Comparison of ENCODE assay signal across 15 cellular contexts in genomic region chr3:126431103-126431534, GRCh38. TPM values are rescaled to one million over a fixed set of nuclear protein-coding genes. Genes with fewer than 3 reads are reported as not detected.
DNase-seq lines count a peak whose midpoint lies in the region; ATAC-seq and TF ChIP-seq lines count a peak whose summit lies in the region.
"Had no signal": no experiment of that assay in that cellular context is flagged by ENCODE, and none has a peak within 500 bp of the region (broad histone marks: within the 10 kb centered on the region; RNA-seq: fewer than 3 reads in every experiment).

No MANE protein-coding gene starts in this region.

- H3K4me3 ChIP-seq in spleen: no peak overlapping the region
- H3K4me3 ChIP-seq: adrenal gland, colonic mucosa had no signal

- DNase-seq in activated CD4-positive, alpha-beta T cell treated with anti-CD3 and anti-CD28 coated beads for 36 hours: peak; percentile 12
- DNase-seq in activated CD4-positive, alpha-beta T cell treated with anti-CD3 and anti-CD28 coated beads, Interleukin-2, amount 50 U/mL, for 48 hours: no peak
- DNase-seq in spleen: peak; percentile 38
- no peak for DNase-seq in T-helper 9 cell
- DNase-seq in OCI-M1 (lab: John Stamatoyannopoulos, UW): no peak
- no peak for DNase-seq in SHP77 (lab: John Stamatoyannopoulos, UW)
- DNase-seq: Caco-2, colonic mucosa had no signal

- POLR2A ChIA-PET in activated CD4-positive, alpha-beta T cell treated with anti-CD3 and anti-CD28 coated beads for 36 hours (lab: Charles Lee): no interaction called here

- no peaks in the 10 kb centered on the region for H3K27me3 Mint-ChIP-seq in activated CD4-positive, alpha-beta T cell treated with anti-CD3 and anti-CD28 coated beads for 36 hours

- ATAC-seq in activated CD4-positive, alpha-beta T cell treated with anti-CD3 and anti-CD28 coated beads for 36 hours: peak; percentile 88
- ATAC-seq in GM21423 (IDR thresholded peaks at IDR 0.05; ENCODE audit: unreplicated experiment) (peak; percentile 63), HG03066 (IDR thresholded peaks at IDR 0.05; ENCODE audit: low read depth, unreplicated experiment) (peak; percentile 56)
- ATAC-seq: Panc1 had no signal

- whole genome bisulfite sequencing in spleen, 5 donors: 63 to 92% (median 81%) methylated on average over 1 of the region's 1 CpG

- intact Hi-C loops in activated CD4-positive, alpha-beta T cell treated with anti-CD3 and anti-CD28 coated beads for 36 hours (cut with DNase I, micrococcal nuclease): no loop called here
- intact Hi-C loops in spleen (cut with DNase I; ENCODE audit: low total_unique reads): no loop called here

- CTCF ChIA-PET in activated CD4-positive, alpha-beta T cell treated with anti-CD3 and anti-CD28 coated beads for 36 hours (lab: Charles Lee): interaction anchor here (0.8 kb wide), 1 partner anchor 16 kb away, joined by 5 read pairs; no protein-coding TSS in a partner anchor

- peaks cover 11% of the 10 kb centered on the region for H3K36me3 Mint-ChIP-seq in activated CD4-positive, alpha-beta T cell treated with anti-CD3 and anti-CD28 coated beads for 36 hours (ENCODE audit: low read depth)

- TF ChIP-seq POLR2A in spleen (IDR thresholded peaks at IDR 0.05): no peak

- peaks cover 0 to 45% (median 19%) of the 10 kb centered on the region in 6 donors for H3K36me3 ChIP-seq in spleen
- H3K36me3 ChIP-seq: colonic mucosa had no signal

- no peak overlapping the region for H3K27ac ChIP-seq in spleen
- H3K27ac ChIP-seq: 22Rv1, adrenal gland, colonic mucosa had no signal

- H3K27me3 ChIP-seq in spleen (replicated peaks in 1 of 7): no peaks in the 10 kb centered on the region
- H3K27me3 ChIP-seq: adrenal gland, colonic mucosa had no signal

- H3K4me1 Mint-ChIP-seq in activated CD4-positive, alpha-beta T cell treated with anti-CD3 and anti-CD28 coated beads for 36 hours: peaks cover 2% of the 10 kb centered on the region

- no peak overlapping the region for H3K27ac Mint-ChIP-seq in activated CD4-positive, alpha-beta T cell treated with anti-CD3 and anti-CD28 coated beads for 36 hours

- peaks cover 0 to 34% (median 28%) of the 10 kb centered on the region in 8 donors for H3K9me3 ChIP-seq in spleen
- H3K9me3 ChIP-seq: colonic mucosa had no signal

- H3K4me3 Mint-ChIP-seq in activated CD4-positive, alpha-beta T cell treated with anti-CD3 and anti-CD28 coated beads for 36 hours: no peak overlapping the region

- no peak for TF ChIP-seq CTCF in spleen (IDR thresholded peaks at IDR 0.05 in 8 of 11, conservative IDR thresholded peaks at IDR 0.05 in 3 of 11)

- H3K9me3 Mint-ChIP-seq in activated CD4-positive, alpha-beta T cell treated with anti-CD3 and anti-CD28 coated beads for 36 hours (ENCODE audit: low read depth): no peaks in the 10 kb centered on the region

- no peaks in the 10 kb centered on the region for H3K4me1 ChIP-seq in spleen
- H3K4me1 ChIP-seq: adrenal gland, Caco-2, colonic mucosa had no signal

RNA-seq across cellular contexts. Expression of gene CFAP100, which starts 36.4 kb away (rescaled TPM):
- not detected for total RNA-seq in activated CD4-positive, alpha-beta T cell treated with anti-CD3 and anti-CD28 coated beads for 36 hours
- not detected for total RNA-seq in spleen
- not detected for polyA plus RNA-seq in spleen
- total RNA-seq: adrenal gland; Caco-2; colonic mucosa; renal cortical epithelial cell; T-helper 2 cell treated with Interferon-gamma antibody and Interleukin-4, amounts not matched to agents 100 ng/mL and 5 ng/mL, for 36 hours had no signal
- polyA plus RNA-seq: adrenal gland had no signal

RNA-seq across cellular contexts. Expression of gene ZXDC, which starts 44.6 kb away (rescaled TPM):
- total RNA-seq in activated CD4-positive, alpha-beta T cell treated with anti-CD3 and anti-CD28 coated beads for 36 hours: 10 to 100 TPM; 21.6 to 23.1 TPM
- 10 to 100 TPM; 32.4 to 75.3 (median 50.0) TPM for total RNA-seq in spleen
- polyA plus RNA-seq in spleen: 10 to 100 TPM in 2 of 3 donors, 1 to 10 TPM in 1; 7.5 to 14.6 (median 13.2) TPM

Comparison
In these comparisons a context has a peak if more than half of its experiments do, and no peak if none do; other contexts are left out.
1. DNase-seq: peak in activated CD4-positive, alpha-beta T cell treated with anti-CD3 and anti-CD28 coated beads for 36 hours (single experiment) and spleen (single experiment); none in activated CD4-positive, alpha-beta T cell treated with anti-CD3 and anti-CD28 coated beads, Interleukin-2, amount 50 U/mL, for 48 hours (0 of 2), T-helper 9 cell (single experiment), OCI-M1 (single experiment) and SHP77 (0 of 2).
2. Peak in every context shown above with its lines, with median percentiles within 50 percentile points of each other: ATAC-seq.